13 cellular contexts compared by ENCODE assay signal in genomic region chr19:4541114-4541805, GRCh38. TPM values are rescaled to one million over a fixed set of nuclear protein-coding genes. Genes with fewer than 3 reads are reported as not detected.
"Had no signal": no experiment of that assay in that cellular context is flagged by ENCODE, and none has a peak within 500 bp of the region (broad histone marks: within the 10 kb centered on the region; RNA-seq: fewer than 3 reads in every experiment).

No MANE protein-coding gene starts in this region.

- ATAC-seq: effector memory CD8-positive, alpha-beta T cell; stimulated activated naive CD8-positive, alpha-beta T cell treated with anti-CD3 and anti-CD28 coated beads, Interleukin-15, amount 100 ng/mL, for 72 hours had no signal

- H3K9me3 ChIP-seq: colonic mucosa, ovary had no signal

- H3K79me2 ChIP-seq: hepatocyte had no signal

- H3K27ac ChIP-seq: thoracic aorta had no signal

- DNase-seq: activated effector memory CD4-positive, alpha-beta T cell treated with Interleukin-2 at 50 U/mL for 16 hours; activated T-cell treated with anti-CD3 and anti-CD28 coated beads, Interleukin-2, amount 50 U/mL, for 1 hour; caudate nucleus; colonic mucosa; effector memory CD8-positive, alpha-beta T cell; kidney glomerular epithelial cell; stimulated activated CD4-positive, alpha-beta T cell treated with anti-CD3 and anti-CD28 coated beads, Interleukin-4, amount 100 ng/mL, for 4 hours; stimulated activated naive CD8-positive, alpha-beta T cell treated with anti-CD3 and anti-CD28 coated beads, Interleukin-15, amount 100 ng/mL, for 72 hours; T-helper 2 cell had no signal

- H3K36me3 ChIP-seq: colonic mucosa, ovary, thoracic aorta had no signal

- H3K4me3 ChIP-seq: colonic mucosa, hepatocyte, ovary, thoracic aorta had no signal

- H3K27me3 ChIP-seq: colonic mucosa, hepatocyte, ovary had no signal

- H3K4me1 ChIP-seq: colonic mucosa had no signal

RNA-seq across cellular contexts. Expression of gene SEMA6B, which starts 18.2 kb away (rescaled TPM):
- total RNA-seq: epithelial cell of proximal tubule had no signal

RNA-seq across cellular contexts. Expression of gene PLIN4, which starts 23.0 kb away (rescaled TPM):
- total RNA-seq: epithelial cell of proximal tubule had no signal
